Comparison of ENCODE assay signal across 20 cellular contexts in the genomic region with DNA sequence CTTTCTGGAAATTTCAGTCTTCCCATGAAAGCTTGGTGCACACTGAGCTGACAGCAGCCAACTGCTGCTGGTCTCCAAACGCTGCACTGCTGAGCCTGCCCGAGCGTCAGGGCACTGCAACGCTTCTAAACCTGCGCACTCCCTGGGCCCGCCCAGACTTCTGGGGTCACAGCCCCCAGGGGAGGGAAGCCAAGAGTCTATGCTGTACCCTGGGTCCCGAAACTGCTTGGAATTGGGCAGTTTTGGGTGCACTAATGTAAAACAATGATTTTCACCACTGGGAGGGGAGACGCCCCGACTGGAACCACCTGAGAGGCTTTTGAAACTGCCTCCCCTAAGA. TPM values are rescaled to one million over a fixed set of nuclear protein-coding genes. Genes with fewer than 3 reads are reported as not detected.
DNase-seq lines count a peak whose midpoint lies in the region; ATAC-seq and TF ChIP-seq lines count a peak whose summit lies in the region.
"Had no signal": no experiment of that assay in that cellular context is flagged by ENCODE, and none has a peak within 500 bp of the region (broad histone marks: within the 10 kb centered on the region; RNA-seq: fewer than 3 reads in every experiment).

No MANE protein-coding gene starts in this region.

- no peaks in the 10 kb centered on the region for H3K27me3 Mint-ChIP-seq in central memory CD8-positive, alpha-beta T cell

- DNase-seq in cardiac septum (ENCODE audit: low spot score) (peak; percentile 35), heart left ventricle (no peak), mesenteric fat pad (ENCODE audit: low spot score) (peak; percentile 69), nucleus accumbens (lab: John Stamatoyannopoulos, UW) (no peak)
- no peak for DNase-seq in central memory CD8-positive, alpha-beta T cell (ENCODE audit: low spot score in 2 of 2)
- DNase-seq: HFFc6, KG1, MG63, NCI-H2029, NCI-H446 treated with DMSO at 0.1 percent for 48 hours, NCI-H526, PC-9, Right ventricle myocardium superior had no signal

- no peak for ATAC-seq in heart left ventricle
- no peak for ATAC-seq in central memory CD8-positive, alpha-beta T cell (replicated peaks; ENCODE audit: extremely low read depth, poor library complexity, severe bottlenecking)
- ATAC-seq in HG02938 (IDR thresholded peaks at IDR 0.05; ENCODE audit: unreplicated experiment): no peak
- ATAC-seq in GM21619 (IDR thresholded peaks at IDR 0.05; ENCODE audit: unreplicated experiment): no peak
- ATAC-seq: GM23338 had no signal

- H3K4me3 Mint-ChIP-seq in central memory CD8-positive, alpha-beta T cell: no peak overlapping the region
- H3K4me3 Mint-ChIP-seq: GM23338, HFFc6 had no signal

- peaks cover 0 to 17% (median 0%) of the 10 kb centered on the region in 12 donors for H3K4me1 ChIP-seq in heart left ventricle
- H3K4me1 ChIP-seq: HAP-1 had no signal

- TF ChIP-seq CTCF in heart left ventricle (IDR thresholded peaks at IDR 0.05): no peak

- no peak overlapping the region for H3K4me3 ChIP-seq in heart left ventricle
- H3K4me3 ChIP-seq: GM23338, HAP-1, MG63, PC-9, SJSA1 had no signal

- H3K9me3 ChIP-seq in heart left ventricle: peaks cover 0 to 12% (median 0%) of the 10 kb centered on the region in 12 donors
- H3K9me3 ChIP-seq: HAP-1, MG63, SJSA1 had no signal

- 95 to 97% (median 97%) methylated on average over 7 to 9 of the region's 9 CpGs for WGBS in heart left ventricle, 4 donors

- peak overlapping the region; percentile 76 for H3K27ac Mint-ChIP-seq in central memory CD8-positive, alpha-beta T cell (ENCODE audit: low read depth)
- H3K27ac Mint-ChIP-seq: GM23338, HFFc6 had no signal

- peaks cover 2% of the 10 kb centered on the region for H3K36me3 Mint-ChIP-seq in central memory CD8-positive, alpha-beta T cell (ENCODE audit: insufficient read depth)

- no peak for TF ChIP-seq POLR2A in heart left ventricle (IDR thresholded peaks at IDR 0.05)

- no peaks in the 10 kb centered on the region for H3K9me3 Mint-ChIP-seq in central memory CD8-positive, alpha-beta T cell

- peaks cover 29% of the 10 kb centered on the region for H3K4me1 Mint-ChIP-seq in central memory CD8-positive, alpha-beta T cell

- no peaks in the 10 kb centered on the region for H3K27me3 ChIP-seq in heart left ventricle
- H3K27me3 ChIP-seq: MG63, SJSA1 had no signal

- intact Hi-C loops in cardiac septum (cut with DNase I) (no loop called here), heart left ventricle (cut with DNase I) (no loop called here)

- peaks cover 0 to 91% (median 77%) of the 10 kb centered on the region in 9 donors for H3K36me3 ChIP-seq in heart left ventricle
- H3K36me3 ChIP-seq: HAP-1 had no signal

- H3K27ac ChIP-seq in heart left ventricle (no peak overlapping the region), temporal lobe (ENCODE audit: low read depth, low read length) (peak overlapping the region; percentile 79)
- H3K27ac ChIP-seq: C4-2B, PC-9 had no signal

RNA-seq across cellular contexts. Expression of a gene that starts 32.0 kb away (rescaled TPM):
- 48.3 TPM for total RNA-seq in cardiac septum
- 10 to 100 TPM; 37.8 to 77.6 (median 57.3) TPM for total RNA-seq in heart left ventricle
- polyA plus RNA-seq in heart left ventricle: 10 to 100 TPM; 58.1 to 86.1 TPM
- 68.7 TPM for total RNA-seq in mesenteric fat pad
- 19.7 TPM for total RNA-seq in temporal lobe

RNA-seq across cellular contexts. Expression of a gene that starts 32.4 kb away (rescaled TPM):
- 94.0 TPM for total RNA-seq in cardiac septum
- 100 to 1,000 TPM in 1 of 9 donors, 10 to 100 TPM in 8; 59.8 to 104 (median 78.0) TPM for total RNA-seq in heart left ventricle
- polyA plus RNA-seq in heart left ventricle: 10 to 100 TPM; 43.1 to 67.4 TPM
- total RNA-seq in mesenteric fat pad: 85.0 TPM
- total RNA-seq in temporal lobe: 48.4 TPM

Comparison
In these comparisons a context has a peak if more than half of its experiments do, and no peak if none do; other contexts are left out.
1. DNase-seq: peak in cardiac septum (single experiment) and mesenteric fat pad (single experiment); none in heart left ventricle (0 of 5), central memory CD8-positive, alpha-beta T cell (0 of 2) and nucleus accumbens (0 of 56).